Comparison of ENCODE assay signal across 24 cellular contexts in the genomic region with DNA sequence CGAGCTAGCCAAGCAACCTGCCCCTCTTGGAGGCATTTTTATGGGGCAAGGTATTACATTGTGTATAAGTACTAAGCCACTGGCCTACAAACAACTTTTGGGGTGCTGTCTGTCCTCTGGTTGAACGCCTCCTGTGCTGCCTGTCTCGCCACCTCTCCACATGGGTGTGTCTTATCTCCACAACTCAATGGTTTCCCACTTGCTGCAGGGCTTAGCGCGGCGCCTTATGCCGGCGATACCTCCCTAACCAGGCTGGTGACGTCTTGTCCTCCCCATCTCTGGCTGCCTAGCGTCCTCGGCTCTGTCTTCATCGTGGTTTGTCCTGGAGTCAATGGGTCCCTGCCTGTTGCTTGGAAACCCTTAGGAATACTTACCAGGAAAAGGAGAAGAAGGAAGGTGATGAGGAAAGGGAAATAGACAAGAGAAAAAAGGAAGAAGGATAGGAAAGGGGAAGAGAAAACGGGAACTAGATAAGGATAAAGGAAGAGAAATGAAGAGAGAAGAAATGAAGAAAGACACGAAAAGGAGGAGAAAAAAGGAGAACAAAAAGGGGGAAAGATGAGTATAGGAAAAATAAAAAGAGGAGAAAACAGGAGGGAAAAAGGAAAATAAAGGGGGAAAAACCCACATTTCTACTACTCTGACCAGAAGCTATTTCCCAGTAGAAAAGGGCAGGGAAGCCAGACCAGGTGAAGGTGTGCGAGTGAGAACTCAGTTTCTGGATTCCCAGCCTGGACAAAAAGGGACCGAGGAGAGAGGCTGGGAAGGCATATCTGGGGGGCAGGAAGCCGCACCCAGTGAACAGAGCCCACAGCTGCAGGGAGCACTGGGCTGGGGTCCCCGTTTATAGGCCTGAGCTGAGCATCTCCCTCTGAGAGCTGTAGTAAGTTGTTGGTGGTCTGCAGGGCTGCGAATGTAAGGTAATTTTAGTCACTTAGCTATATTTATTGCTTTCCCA.
"Had no signal": no experiment of that assay in that cellular context is flagged by ENCODE, and none has a peak within 500 bp of the region (broad histone marks: within the 10 kb centered on the region; RNA-seq: fewer than 3 reads in every experiment).

No MANE protein-coding gene starts in this region.

- H3K4me1 Mint-ChIP-seq: immature natural killer cell; mesothelial cell of epicardium; naive B cell; natural killer cell; nephron progenitor cell; stimulated activated memory B cell treated with anti-CD40 and anti-IgM and Interleukin-4, amounts not matched to agents 10 μg/mL and 1 μg/mL and 100 μg/mL, for 72 hours; stimulated activated naive CD8-positive, alpha-beta T cell treated with anti-CD3 and anti-CD28 coated beads, Interleukin-15, amount 100 ng/mL, for 72 hours had no signal

- DNase-seq: immature natural killer cell; left ventricle myocardium inferior; mesendoderm; naive B cell; natural killer cell; nephron progenitor cell; ovary; right lobe of liver; stimulated activated CD4-positive, alpha-beta T cell treated with anti-CD3 and anti-CD28 coated beads, Interleukin-1b, Interleukin-23, amount 100 ng/mL, for 48 hours; stimulated activated CD4-positive, alpha-beta T cell treated with anti-CD3 and anti-CD28 coated beads, Interleukin-2, amount 100 ng/mL, for 48 hours; stimulated activated CD4-positive, alpha-beta T cell treated with anti-CD3 and anti-CD28 coated beads, Interleukin-4, amount 100 ng/mL, for 4 hours; stimulated activated CD8-positive, alpha-beta memory T cell treated with anti-CD3 and anti-CD28 coated beads, Interleukin-4, amount 100 ng/mL, for 48 hours; stimulated activated naive CD4-positive, alpha-beta T cell treated with Interleukin-2 at 50 U/mL for 16 hours; stimulated activated naive CD8-positive, alpha-beta T cell treated with anti-CD3 and anti-CD28 coated beads, Interleukin-15, amount 100 ng/mL, for 72 hours; substantia nigra had no signal

- H3K4me3 Mint-ChIP-seq: immature natural killer cell; mesothelial cell of epicardium; naive B cell; natural killer cell; nephron progenitor cell; stimulated activated memory B cell treated with anti-CD40 and anti-IgM and Interleukin-4, amounts not matched to agents 10 μg/mL and 1 μg/mL and 100 μg/mL, for 72 hours; stimulated activated naive CD8-positive, alpha-beta T cell treated with anti-CD3 and anti-CD28 coated beads, Interleukin-15, amount 100 ng/mL, for 72 hours; type B pancreatic cell had no signal

- H3K27ac ChIP-seq: left ventricle myocardium inferior, ovary, right atrium auricular region, right lobe of liver, tibial nerve, vagina had no signal

- H3K27ac Mint-ChIP-seq: immature natural killer cell; mesothelial cell of epicardium; naive B cell; natural killer cell; nephron progenitor cell; progenitor cell of endocrine pancreas; stimulated activated memory B cell treated with anti-CD40 and anti-IgM and Interleukin-4, amounts not matched to agents 10 μg/mL and 1 μg/mL and 100 μg/mL, for 72 hours; type B pancreatic cell had no signal

- H3K4me3 ChIP-seq: left ventricle myocardium inferior, lung, ovary, right atrium auricular region, right lobe of liver, smooth muscle cell, tibial nerve, vagina had no signal

- H3K36me3 Mint-ChIP-seq: immature natural killer cell; mesothelial cell of epicardium; naive B cell; natural killer cell; stimulated activated memory B cell treated with anti-CD40 and anti-IgM and Interleukin-4, amounts not matched to agents 10 μg/mL and 1 μg/mL and 100 μg/mL, for 72 hours; type B pancreatic cell had no signal

- ATAC-seq: natural killer cell; right lobe of liver; stimulated activated memory B cell treated with anti-CD40 and anti-IgM and Interleukin-4, amounts not matched to agents 10 μg/mL and 1 μg/mL and 100 μg/mL, for 72 hours; stimulated activated naive CD8-positive, alpha-beta T cell treated with anti-CD3 and anti-CD28 coated beads, Interleukin-15, amount 100 ng/mL, for 72 hours had no signal

- H3K36me3 ChIP-seq: left ventricle myocardium inferior, ovary, right atrium auricular region, right lobe of liver, tibial nerve, vagina had no signal

- H3K4me1 ChIP-seq: left ventricle myocardium inferior, right atrium auricular region, right lobe of liver, tibial nerve, vagina had no signal

- H3K27me3 ChIP-seq: right atrium auricular region, right lobe of liver, tibial nerve, vagina had no signal

- H3K9me3 ChIP-seq: left ventricle myocardium inferior, ovary, right atrium auricular region, right lobe of liver, tibial nerve, vagina had no signal

- H3K9me3 Mint-ChIP-seq: immature natural killer cell; mesothelial cell of epicardium; naive B cell; natural killer cell; nephron progenitor cell; stimulated activated naive CD8-positive, alpha-beta T cell treated with anti-CD3 and anti-CD28 coated beads, Interleukin-15, amount 100 ng/mL, for 72 hours; type B pancreatic cell had no signal
